Comparison of ENCODE assay signal across 8 cellular contexts in the genomic region with DNA sequence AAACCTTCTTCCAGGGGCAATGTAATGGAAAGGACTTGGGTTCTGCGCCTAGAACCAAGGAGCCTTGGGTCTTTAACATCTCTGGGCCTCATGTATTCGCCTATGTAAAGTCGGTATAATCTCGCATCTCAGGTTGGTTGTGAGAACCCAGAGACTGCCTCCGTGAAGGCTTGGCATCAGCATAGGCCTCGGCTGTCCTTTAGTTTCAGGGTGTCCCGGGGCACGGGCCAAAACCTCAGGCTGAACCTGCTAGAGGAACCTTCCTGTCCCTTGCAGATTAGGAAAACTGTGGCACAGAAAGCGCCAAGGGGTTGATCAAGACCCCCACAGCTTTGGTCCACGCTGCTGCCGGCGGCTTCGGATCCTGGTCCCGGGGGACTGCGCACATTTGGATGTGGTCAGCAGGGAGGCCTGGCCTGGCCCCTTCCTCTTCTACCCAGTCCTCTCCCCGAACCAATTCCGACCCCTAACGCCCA. TPM values are rescaled to one million over a fixed set of nuclear protein-coding genes. Genes with fewer than 3 reads are reported as not detected.
DNase-seq lines count a peak whose midpoint lies in the region; ATAC-seq and TF ChIP-seq lines count a peak whose summit lies in the region.

No MANE protein-coding gene starts in this region.

- H3K9me3 ChIP-seq in H9 (ENCODE audit: control insufficient read depth, low read depth, low read length) (no peaks in the 10 kb centered on the region), hepatocyte (ENCODE audit: low read depth) (no peaks in the 10 kb centered on the region), skeletal muscle tissue (ENCODE audit: control insufficient read depth in 3 of 3, low read length in 3 of 3) (no peaks in the 10 kb centered on the region)

- ATAC-seq in activated B cell treated with CpG ODN at 0.5 μM for 24 hours (ENCODE audit: low read depth) (no peak), GM21529 (IDR thresholded peaks at IDR 0.05; ENCODE audit: unreplicated experiment) (no peak)

- peaks cover 9% of the 10 kb centered on the region for H3K23me2 ChIP-seq in H9 (ENCODE audit: insufficient read length, low read depth, low read length, poor library complexity, severe bottlenecking)

- H3K27ac ChIP-seq in H9 (ENCODE audit: insufficient read length, low read depth, low read length) (no peak overlapping the region), hepatocyte (peak overlapping the region; percentile 88), skeletal muscle tissue (ENCODE audit: low read depth, low read length) (peak overlapping the region; percentile 77)

- POLR2A ChIA-PET in activated B cell treated with CpG ODN at 0.5 μM for 24 hours (lab: Charles Lee): interaction anchor here (1.0 kb wide), 1 partner anchor 81 kb away, joined by 8 read pairs; the partner anchor contains the start of gene CBFB

- H3K14ac ChIP-seq in H9 (ENCODE audit: insufficient read depth, low read length): 0 out of 2 replicates have a peak overlapping the region, but pooled peaks have one; percentile 13

- no peak overlapping the region for H2BK120ac ChIP-seq in H9 (ENCODE audit: low read depth, low read length, poor library complexity, severe bottlenecking)

- H2AFZ ChIP-seq in H9 (ENCODE audit: low read length): peak overlapping the region; percentile 23
- peak overlapping the region; percentile 48 for H2AFZ ChIP-seq in hepatocyte

- H3T11ph ChIP-seq in H9 (ENCODE audit: low read length): no peak overlapping the region

- TF ChIP-seq CTCF in H9 (conservative IDR thresholded peaks at IDR 0.05): no peak
- TF ChIP-seq CTCF in activated B cell treated with CpG ODN at 0.5 μM for 24 hours (IDR thresholded peaks at IDR 0.05): no peak
- no peak for TF ChIP-seq CTCF in hepatocyte (IDR thresholded peaks at IDR 0.05; ENCODE audit: poor library complexity)

- peaks cover 6% of the 10 kb centered on the region; the same call in 1 of the 2 replicates for H3K79me2 ChIP-seq in H9 (ENCODE audit: insufficient read depth, low read length)
- H3K79me2 ChIP-seq in hepatocyte: peaks cover 40% of the 10 kb centered on the region

- H3K27me3 Mint-ChIP-seq in H9 (ENCODE audit: low read depth) (peaks cover 1% of the 10 kb centered on the region), activated B cell treated with CpG ODN at 0.5 μM for 24 hours (no peaks in the 10 kb centered on the region)

- H2AK5ac ChIP-seq in H9 (ENCODE audit: insufficient read length, low read length): no peak overlapping the region

- no peak overlapping the region for H4K91ac ChIP-seq in H9 (ENCODE audit: insufficient read length, low read depth, low read length)

- H3K36me3 ChIP-seq in hepatocyte (replicated peaks; ENCODE audit: insufficient read depth, low read depth) (no peaks in the 10 kb centered on the region), skeletal muscle tissue (ENCODE audit: control insufficient read depth in 3 of 3, insufficient read depth in 3 of 3, low read length in 3 of 3) (peaks cover 3 to 8% (median 4%) of the 10 kb centered on the region in 3 donors)

- H3K4me3 Mint-ChIP-seq in H9: peak overlapping the region; percentile 99
- H3K4me3 Mint-ChIP-seq in activated B cell treated with CpG ODN at 0.5 μM for 24 hours: peak overlapping the region; percentile 91

- H3K4me1 ChIP-seq in H9 (ENCODE audit: insufficient read depth, low read length): no peaks in the 10 kb centered on the region
- peaks cover 30% of the 10 kb centered on the region for H3K4me1 ChIP-seq in hepatocyte (ENCODE audit: insufficient read depth)
- peaks cover 20 to 38% (median 29%) of the 10 kb centered on the region in 3 donors for H3K4me1 ChIP-seq in skeletal muscle tissue (ENCODE audit: control insufficient read depth in 3 of 3, insufficient read depth in 3 of 3, low read length in 3 of 3)

- H3K27me3 ChIP-seq in H9 (ENCODE audit: insufficient read depth, low read length) (no peaks in the 10 kb centered on the region), hepatocyte (no peaks in the 10 kb centered on the region), skeletal muscle tissue (ENCODE audit: control insufficient read depth in 3 of 3, insufficient read depth in 3 of 3, low read length in 3 of 3) (no peaks in the 10 kb centered on the region)

- no peak overlapping the region for H2BK5ac ChIP-seq in H9 (ENCODE audit: insufficient read length, low read length)

- H3K4me2 ChIP-seq in H9 (ENCODE audit: insufficient read depth, insufficient read length, low read length): peak overlapping the region; percentile 86
- H3K4me2 ChIP-seq in hepatocyte: peak overlapping the region; percentile 74

- CTCF ChIA-PET in activated B cell treated with CpG ODN at 0.5 μM for 24 hours (lab: Charles Lee): no interaction called here

- no peak overlapping the region for H3K23ac ChIP-seq in H9 (ENCODE audit: insufficient read length, low read depth, low read length)

- H3K9me3 Mint-ChIP-seq in H9 (no peaks in the 10 kb centered on the region), activated B cell treated with CpG ODN at 0.5 μM for 24 hours (no peaks in the 10 kb centered on the region)

- no peak overlapping the region for H4K5ac ChIP-seq in H9 (ENCODE audit: insufficient read length, low read depth, low read length)

- H4K20me1 ChIP-seq in H9 (ENCODE audit: control insufficient read depth, insufficient read depth, insufficient read length) (no peaks in the 10 kb centered on the region), hepatocyte (ENCODE audit: insufficient read depth, poor library complexity, severe bottlenecking) (no peaks in the 10 kb centered on the region)

- H3K18ac ChIP-seq in H9 (ENCODE audit: insufficient read length, low read depth, low read length): peak overlapping the region; percentile 92

- DNase-seq in H9 (no peak), activated B cell treated with CpG ODN at 0.5 μM for 24 hours (no peak), hepatocyte (ENCODE audit: low spot score) (no peak), cerebellar cortex (ENCODE audit: low spot score) (no peak), 8988T (no peak), DMS53 treated with DMSO at 0.1 percent for 48 hours (lab: John Stamatoyannopoulos, UW; ENCODE audit: unreplicated experiment) (no peak)

- H3K9ac ChIP-seq in H9 (ENCODE audit: extremely low read depth, insufficient read length, low read length) (no peak overlapping the region), skeletal muscle tissue (ENCODE audit: low read depth in 1 of 3, low read length in 3 of 3) (peak overlapping the region; percentile 93 to 97 (median 96))

- peak overlapping the region; percentile 6 for H3K4me3 ChIP-seq in hepatocyte
- H3K4me3 ChIP-seq in skeletal muscle tissue (ENCODE audit: low read length in 3 of 3): peak overlapping the region; percentile 74 to 97 (median 96)

- peak overlapping the region in 2 of 3 experiments; percentile 91 to 96; a peak in 3 of 7 replicates for H3K27ac Mint-ChIP-seq in H9
- peak overlapping the region; percentile 77 for H3K27ac Mint-ChIP-seq in activated B cell treated with CpG ODN at 0.5 μM for 24 hours

- no peak overlapping the region for H4K8ac ChIP-seq in H9 (replicated peaks; ENCODE audit: insufficient read length, low read depth, low read length)

- H3K9me2 ChIP-seq in hepatocyte (replicated peaks; ENCODE audit: insufficient read depth): no peaks in the 10 kb centered on the region

- H2BK12ac ChIP-seq in H9 (ENCODE audit: insufficient read length, low read depth, low read length): no peak overlapping the region

- H3K36me3 Mint-ChIP-seq in H9 (ENCODE audit: insufficient read depth in 1 of 3, low read depth in 3 of 3) (peaks cover 0 to 5% (median 0%) of the 10 kb centered on the region in 3 experiments; a peak in 2 of 7 replicates), activated B cell treated with CpG ODN at 0.5 μM for 24 hours (ENCODE audit: low read depth) (peaks cover 8% of the 10 kb centered on the region)

- no peak overlapping the region for H2BK15ac ChIP-seq in H9 (ENCODE audit: low read depth, low read length)

- no peaks in the 10 kb centered on the region for H3K79me1 ChIP-seq in H9 (ENCODE audit: insufficient read depth, low read depth, low read length, poor library complexity, severe bottlenecking)

- WGBS in H9 (ENCODE audit: extremely low coverage, insufficient read length, low lambda C conversion rate): no CpG with 5 or more reads among the region's 18 CpGs
- 68% methylated on average over 18 of the region's 18 CpGs for WGBS in hepatocyte (ENCODE audit: low lambda C conversion rate, missing lambda C conversion rate)

- H2BK20ac ChIP-seq in H9 (ENCODE audit: low read depth, low read length, poor library complexity, severe bottlenecking): no peak overlapping the region

- intact Hi-C loops in activated B cell treated with CpG ODN at 0.5 μM for 24 hours (cut with micrococcal nuclease): loop anchor here (1.0 to 2.0 kb wide), 2 partner anchors 50 to 80 kb away; partner anchors contain the start of genes CBFB, FBXL8 and TRADD

- H3K56ac ChIP-seq in H9 (ENCODE audit: insufficient read length, low read depth, low read length): no peak overlapping the region

- H3K4me1 Mint-ChIP-seq in H9 (peaks cover 17 to 23% of the 10 kb centered on the region in 2 experiments), activated B cell treated with CpG ODN at 0.5 μM for 24 hours (peaks cover 45% of the 10 kb centered on the region)

- no peak overlapping the region for H3K4ac ChIP-seq in H9 (ENCODE audit: low read depth, low read length)

RNA-seq across cellular contexts. Expression of gene PHAF1, which starts 0.8 kb away (rescaled TPM):
- total RNA-seq in H9 (2021): 18.2 and 18.8 TPM in 2 replicates
- total RNA-seq in activated B cell treated with CpG ODN at 0.5 μM for 24 hours: 13.8 and 16.9 TPM in 2 replicates
- 18.6 and 18.7 TPM in 2 replicates for total RNA-seq in hepatocyte
- 15.2 and 20.2 TPM in 2 replicates for polyA plus RNA-seq in hepatocyte
- 17.7 TPM for total RNA-seq in skeletal muscle tissue

RNA-seq across cellular contexts. Expression of gene B3GNT9, which starts 41.8 kb away (rescaled TPM):
- total RNA-seq in H9 (2021) (11.2 and 11.4 TPM in 2 replicates), activated B cell treated with CpG ODN at 0.5 μM for 24 hours (0.64 and 0.93 TPM in 2 replicates), hepatocyte (33.3 and 34.5 TPM in 2 replicates), skeletal muscle tissue (7.8 TPM)
- polyA plus RNA-seq in hepatocyte: 37.5 and 44.2 TPM in 2 replicates

RNA-seq across cellular contexts. Expression of gene TRADD, which starts 50.7 kb away (rescaled TPM):
- total RNA-seq in H9 (2021) (1.4 and 1.7 TPM in 2 replicates), activated B cell treated with CpG ODN at 0.5 μM for 24 hours (31.5 and 37.3 TPM in 2 replicates), hepatocyte (18.5 and 21.9 TPM in 2 replicates), skeletal muscle tissue (6.3 TPM)
- 31.4 and 32.4 TPM in 2 replicates for polyA plus RNA-seq in hepatocyte

RNA-seq across cellular contexts. Expression of gene FBXL8, which starts 50.8 kb away (rescaled TPM):
- total RNA-seq in H9 (2021) (0.59 and 0.75 TPM in 2 replicates), activated B cell treated with CpG ODN at 0.5 μM for 24 hours (5.6 and 6.5 TPM in 2 replicates), hepatocyte (10.7 and 11.1 TPM in 2 replicates), skeletal muscle tissue (1.6 TPM)
- 15.9 and 19.8 TPM in 2 replicates for polyA plus RNA-seq in hepatocyte

RNA-seq across cellular contexts. Expression of gene HSF4, which starts 55.6 kb away (rescaled TPM):
- total RNA-seq in H9 (2021): 1.2 and 1.5 TPM in 2 replicates
- total RNA-seq in activated B cell treated with CpG ODN at 0.5 μM for 24 hours: 5.9 and 7.3 TPM in 2 replicates
- total RNA-seq in hepatocyte: 3.2 and 5.5 TPM in 2 replicates
- 8.5 and 15.7 TPM in 2 replicates for polyA plus RNA-seq in hepatocyte
- 3.7 TPM for total RNA-seq in skeletal muscle tissue
